16 cellular contexts compared by ENCODE assay signal in the genomic region with DNA sequence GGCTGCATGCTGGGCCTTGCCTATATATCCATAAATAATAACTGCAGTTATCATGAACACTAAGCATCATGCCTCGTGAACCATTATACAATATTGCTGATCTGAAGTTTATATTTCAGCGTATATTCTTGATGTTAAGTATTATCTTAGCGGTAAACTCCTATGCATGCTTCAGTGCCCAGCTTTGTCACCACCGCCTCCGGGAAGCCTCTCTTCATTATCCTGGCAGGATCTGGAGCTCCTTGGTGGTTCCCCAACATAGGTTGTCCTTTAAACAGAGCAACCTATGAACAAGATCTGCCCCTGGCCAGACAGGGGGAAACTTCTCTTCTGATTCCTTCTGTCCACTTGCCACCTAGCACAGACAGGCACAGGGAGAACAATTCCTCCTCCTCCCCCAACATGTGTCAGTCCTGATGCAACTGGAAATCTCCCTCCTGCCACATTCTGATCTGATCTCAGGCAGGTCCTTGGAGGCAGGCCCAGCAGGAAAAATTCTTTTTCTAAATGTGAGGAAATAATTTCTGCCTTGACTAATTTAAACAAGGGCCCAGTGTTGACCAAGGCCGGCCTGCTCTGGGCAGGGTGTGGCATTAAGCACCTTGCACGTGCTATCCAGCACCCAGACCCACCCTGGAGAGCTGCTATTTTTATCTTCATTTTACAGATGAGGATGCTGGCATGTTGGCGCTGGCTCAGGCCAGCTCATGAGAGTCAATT. TPM values are rescaled to one million over a fixed set of nuclear protein-coding genes. Genes with fewer than 3 reads are reported as not detected.
DNase-seq lines count a peak whose midpoint lies in the region; ATAC-seq and TF ChIP-seq lines count a peak whose summit lies in the region.
"Had no signal": no experiment of that assay in that cellular context is flagged by ENCODE, and none has a peak within 500 bp of the region (broad histone marks: within the 10 kb centered on the region; RNA-seq: fewer than 3 reads in every experiment).

No MANE protein-coding gene starts in this region.

- TF ChIP-seq POLR2A in breast epithelium (IDR thresholded peaks at IDR 0.05), result no peak
- no peak for TF ChIP-seq POLR2A in sigmoid colon (IDR thresholded peaks at IDR 0.05)

- no peaks in the 10 kb centered on the region for H3K9me3 ChIP-seq in breast epithelium
- H3K9me3 ChIP-seq in right cardiac atrium (ENCODE audit: control insufficient read depth, low read length), result no peaks in the 10 kb centered on the region
- H3K9me3 ChIP-seq in sigmoid colon, result no peaks in the 10 kb centered on the region

- H3K27me3 ChIP-seq in breast epithelium (no peaks in the 10 kb centered on the region), right cardiac atrium (ENCODE audit: control insufficient read depth, insufficient read depth) (no peaks in the 10 kb centered on the region), sigmoid colon (no peaks in the 10 kb centered on the region)

- no peak for TF ChIP-seq EP300 in sigmoid colon (IDR thresholded peaks at IDR 0.05)

- ATAC-seq in right cardiac atrium (peak in 1 of 2 donors; percentile 13), GM21737 (IDR thresholded peaks at IDR 0.05; ENCODE audit: unreplicated experiment) (no peak)

- intact Hi-C loops in breast epithelium (cut with DNase I; ENCODE audit: low total_unique reads) (no loop called here), right cardiac atrium (cut with DNase I) (no loop called here), sigmoid colon (cut with DNase I) (no loop called here)

- DNase-seq in GM04504 (ENCODE audit: low read depth) (peak; percentile 21), breast epithelium (ENCODE audit: low spot score in 2 of 2) (peak in 1 of 2 donors; percentile 82), right cardiac atrium (no peak), sigmoid colon (no peak), DMS 273 treated with DMSO at 0.1 percent for 48 hours (lab: John Stamatoyannopoulos, UW) (no peak), NCI-H510A treated with DMSO at 0.1 percent for 48 hours (lab: John Stamatoyannopoulos, UW) (no peak), glomerular visceral epithelial cell (ENCODE audit: extremely low spot score) (no peak)
- DNase-seq: activated CD4-positive, alpha-beta T cell treated with anti-CD3 and anti-CD28 coated beads, Interleukin-2, amount 50 U/mL, for 4 hours; activated naive CD8-positive, alpha-beta T cell treated with anti-CD3 and anti-CD28 coated beads, Interleukin-2, amount 10 ng/mL, durations not matched to agents 7 days and 5 days; NCI-H1048; small intestine; T-helper 1 cell had no signal

- H3K4me3 ChIP-seq in breast epithelium, result no peak overlapping the region
- no peak overlapping the region for H3K4me3 ChIP-seq in right cardiac atrium (ENCODE audit: low read length)
- no peak overlapping the region for H3K4me3 ChIP-seq in sigmoid colon

- H3K4me1 ChIP-seq in breast epithelium (peaks cover 0 to 19% of the 10 kb centered on the region in 2 donors), right cardiac atrium (ENCODE audit: control insufficient read depth, insufficient read depth, low read length) (peaks cover 2% of the 10 kb centered on the region), sigmoid colon (peaks cover 0 to 12% (median 7%) of the 10 kb centered on the region in 4 donors)

- H3K27ac ChIP-seq in breast epithelium (peak overlapping the region; percentile 88 to 94), right cardiac atrium (ENCODE audit: low read length) (peak overlapping the region; percentile 51), sigmoid colon (peak overlapping the region; percentile 12 to 76 (median 42))
- H3K27ac ChIP-seq: HL-60 had no signal

- H3K36me3 ChIP-seq in breast epithelium, result no peaks in the 10 kb centered on the region
- H3K36me3 ChIP-seq in sigmoid colon, result no peaks in the 10 kb centered on the region

- TF ChIP-seq CTCF in breast epithelium (IDR thresholded peaks at IDR 0.05) (no peak), sigmoid colon (IDR thresholded peaks at IDR 0.05) (no peak)

- 81% methylated on average over 8 of the region's 8 CpGs for WGBS in right cardiac atrium
- WGBS in sigmoid colon, 2 donors, result 66 to 80% methylated on average over 8 of the region's 8 CpGs

RNA-seq across cellular contexts. Expression of gene SPNS2, which starts 22.4 kb away (rescaled TPM):
- total RNA-seq in breast epithelium, result 10 to 100 TPM in 2 of 3 donors, 1 to 10 TPM in 1; 5.3 to 14.1 (median 11.5) TPM
- 10 to 100 TPM in 2 of 4 donors, 1 to 10 TPM in 2; 9.6 to 12.7 (median 10.3) TPM for total RNA-seq in right cardiac atrium
- 16.2 TPM for polyA plus RNA-seq in right cardiac atrium
- total RNA-seq in sigmoid colon, result 10 to 100 TPM in 1 of 4 donors, 1 to 10 TPM in 3; 5.3 to 10.8 (median 8.3) TPM
- polyA plus RNA-seq in sigmoid colon, result 10 to 100 TPM in 2 of 3 donors, 1 to 10 TPM in 1; 6.6 to 40.5 (median 12.0) TPM
- polyA plus RNA-seq: fibroblast of lung had no signal

RNA-seq across cellular contexts. Expression of gene MYBBP1A, which starts 34.1 kb away (rescaled TPM):
- 10 to 100 TPM; 26.9 to 61.6 (median 50.1) TPM for total RNA-seq in breast epithelium
- 10 to 100 TPM; 18.4 to 28.5 (median 23.1) TPM for total RNA-seq in right cardiac atrium
- 15.9 TPM for polyA plus RNA-seq in right cardiac atrium
- 10 to 100 TPM; 23.2 to 32.4 (median 27.4) TPM for total RNA-seq in sigmoid colon
- 10 to 100 TPM in 1 of 3 donors, 1 to 10 TPM in 2; 6.6 to 44.5 (median 7.4) TPM for polyA plus RNA-seq in sigmoid colon

RNA-seq across cellular contexts. Expression of gene GGT6, which starts 39.3 kb away (rescaled TPM):
- total RNA-seq in breast epithelium, result 10 to 100 TPM in 2 of 3 donors, not detected in 1; 12.8 to 33.8 TPM
- not detected for total RNA-seq in right cardiac atrium
- not detected for polyA plus RNA-seq in right cardiac atrium
- 1 to 10 TPM in 1 of 4 donors, under 1 TPM in 1, not detected in 2; 0.71 to 3.0 TPM for total RNA-seq in sigmoid colon
- polyA plus RNA-seq in sigmoid colon, result 10 to 100 TPM; 22.2 to 94.4 (median 28.4) TPM
- total RNA-seq: activated naive CD8-positive, alpha-beta T cell treated with anti-CD3 and anti-CD28 coated beads, Interleukin-2, amount 10 ng/mL, durations not matched to agents 7 days and 5 days; fibroblast of lung had no signal
- polyA plus RNA-seq: CD14-positive monocyte, fibroblast of lung had no signal
